ENCODE assay signal across 12 cellular contexts in genomic region chr6:43725643-43726580, GRCh38. TPM values are rescaled to one million over a fixed set of nuclear protein-coding genes. Genes with fewer than 3 reads are reported as not detected.
DNase-seq lines count a peak whose midpoint lies in the region; ATAC-seq, FAIRE-seq and TF ChIP-seq lines count a peak whose summit lies in the region.
"Had no signal": no experiment of that assay in that cellular context is flagged by ENCODE, and none has a peak within 500 bp of the region (broad histone marks: within the 10 kb centered on the region; RNA-seq: fewer than 3 reads in every experiment).

No MANE protein-coding gene starts in this region.

- in situ Hi-C loops in GM12878 (cut with MboI): no loop called here

- H4K20me1 ChIP-seq in Loucy (ENCODE audit: insufficient read depth, low read length, poor library complexity, severe bottlenecking) (no peaks in the 10 kb centered on the region), GM12878 (ENCODE audit: control insufficient read depth, insufficient read depth) (no peaks in the 10 kb centered on the region), osteoblast (ENCODE audit: insufficient read depth, low read length) (no peaks in the 10 kb centered on the region)

- no peak for TF ChIP-seq EP300 in GM12878 (IDR thresholded peaks at IDR 0.05; ENCODE audit: borderline replicate concordance in 1 of 2, control insufficient read depth in 1 of 2, low read depth in 2 of 2, low read length in 2 of 2)

- H3K4me1 ChIP-seq in Loucy (ENCODE audit: insufficient read depth, low read length, poor library complexity, severe bottlenecking) (peaks cover 20% of the 10 kb centered on the region), GM12878 (ENCODE audit: control insufficient read depth, insufficient read depth, low read length) (peaks cover 24% of the 10 kb centered on the region), osteoblast (ENCODE audit: insufficient read depth, low read length) (peaks cover 24% of the 10 kb centered on the region), adrenal gland (replicated peaks in 1 of 2) (no peaks in the 10 kb centered on the region)
- H3K4me1 ChIP-seq: left ventricle myocardium inferior had no signal

- intact Hi-C loops in GM12878 (cut with micrococcal nuclease; ENCODE audit: unreplicated experiment): loop anchor here (1.0 to 2.0 kb wide), 3 partner anchors 43 to 353 kb away; no protein-coding TSS in a partner anchor
- intact Hi-C loops in adrenal gland (cut with DNase I): loop anchor here (2.0 to 10.0 kb wide), 2 partner anchors 357 to 359 kb away; no protein-coding TSS in a partner anchor

- H3K9me3 ChIP-seq in Loucy (ENCODE audit: insufficient read depth, low read depth, low read length) (no peaks in the 10 kb centered on the region), GM12878 (replicated peaks; ENCODE audit: control insufficient read depth, insufficient read depth, low read length) (no peaks in the 10 kb centered on the region; the same call in 2 of the 3 replicates), osteoblast (ENCODE audit: low read depth, low read length) (no peaks in the 10 kb centered on the region), adrenal gland (replicated peaks in 1 of 3) (peaks cover 0 to 4% (median 0%) of the 10 kb centered on the region in 3 donors)

- H3K4me3 ChIP-seq in Loucy (ENCODE audit: low read length, poor library complexity, severe bottlenecking) (peak overlapping the region; percentile 53), GM12878 (no peak overlapping the region), osteoblast (ENCODE audit: insufficient read depth, low read length) (no peak overlapping the region), adrenal gland (no peak overlapping the region)
- H3K4me3 ChIP-seq: left ventricle myocardium inferior had no signal

- no peaks in the 10 kb centered on the region for H3K9me2 ChIP-seq in Loucy (replicated peaks; ENCODE audit: low read depth, low read length)

- TF ChIP-seq POLR2A in GM12891 (IDR thresholded peaks at IDR 0.05; ENCODE audit: low read depth, low read length) (no peak), GM12878 (IDR thresholded peaks at IDR 0.05; ENCODE audit: low read depth, low read length) (no peak), adrenal gland (IDR thresholded peaks at IDR 0.05) (no peak)

- peak overlapping the region; percentile 70; the same call in 1 of the 2 replicates for H3K27ac ChIP-seq in GM12878 (ENCODE audit: control insufficient read depth, insufficient read depth)
- H3K27ac ChIP-seq in osteoblast (ENCODE audit: low read depth, low read length): peak overlapping the region; percentile 46
- no peak overlapping the region for H3K27ac ChIP-seq in adrenal gland
- H3K27ac ChIP-seq: left ventricle myocardium inferior had no signal

- peak overlapping the region; percentile 53 for H2AFZ ChIP-seq in Loucy (ENCODE audit: low read length)
- H2AFZ ChIP-seq in GM12878 (ENCODE audit: control insufficient read depth, low read depth, low read length): peak overlapping the region; percentile 49; the same call in 1 of the 2 replicates
- no peak overlapping the region for H2AFZ ChIP-seq in osteoblast (ENCODE audit: low read length)

- H3K4me2 ChIP-seq in Loucy (ENCODE audit: low read depth, low read length, poor library complexity, severe bottlenecking) (peak overlapping the region; percentile 79), GM12878 (ENCODE audit: control insufficient read depth, insufficient read depth) (peak overlapping the region; percentile 91), osteoblast (ENCODE audit: insufficient read depth, low read length) (peak overlapping the region; percentile 60)

- SMC1A ChIA-PET in GM12878 (lab: Charles Lee; ENCODE audit: uncharacterized antibody, unreplicated experiment): interaction anchor here (0.8 to 5.8 kb wide), 15 partner anchors 11 to 354 kb away, joined by 3 to 87 read pairs (median 6); partner anchors contain the start of gene VEGFA

- TF ChIP-seq CTCF in Loucy (conservative IDR thresholded peaks at IDR 0.05; ENCODE audit: low read length) (no peak), GM12878 (IDR thresholded peaks at IDR 0.05 in 2 of 3, conservative IDR thresholded peaks at IDR 0.05 in 1 of 3; ENCODE audit: control insufficient read depth in 2 of 3, extremely low read depth in 1 of 3, insufficient read depth in 1 of 3, low read depth in 3 of 3, low read length in 3 of 3) (no peak), osteoblast (IDR thresholded peaks at IDR 0.05; ENCODE audit: extremely low read depth, low read depth, low read length) (no peak), adrenal gland (IDR thresholded peaks at IDR 0.05) (no peak)

- WGBS in GM12878 (ENCODE audit: insufficient coverage, insufficient replicate concordance, low lambda C conversion rate, missing lambda C conversion rate): 70% methylated on average over 7 of the region's 7 CpGs
- WGBS in adrenal gland, 4 donors: 73 to 90% (median 84%) methylated on average over 5 to 7 of the region's 7 CpGs

- H3K9ac ChIP-seq in Loucy (ENCODE audit: low read depth, low read length, poor library complexity, severe bottlenecking) (peak overlapping the region; percentile 74), GM12878 (ENCODE audit: control insufficient read depth, insufficient read depth, low read length) (no peak overlapping the region; the same call in 1 of the 2 replicates)

- CTCF ChIA-PET in GM12878 (lab: Yijun Ruan, JAX): interaction anchor here (0.9 to 5.1 kb wide), 15 partner anchors 12 to 353 kb away, joined by 3 to 102 read pairs (median 15); partner anchors contain the start of genes MRPS18A and VEGFA

- no peaks in the 10 kb centered on the region for H3K36me3 ChIP-seq in Loucy (ENCODE audit: insufficient read depth, low read length)
- H3K36me3 ChIP-seq in GM12878 (ENCODE audit: control insufficient read depth in 2 of 2, insufficient read depth in 2 of 2, low read length in 1 of 2): no peaks in the 10 kb centered on the region
- no peaks in the 10 kb centered on the region for H3K36me3 ChIP-seq in osteoblast (ENCODE audit: insufficient read depth, low read length)
- H3K36me3 ChIP-seq in adrenal gland (replicated peaks in 1 of 2): no peaks in the 10 kb centered on the region
- H3K36me3 ChIP-seq: left ventricle myocardium inferior had no signal

- H3F3A ChIP-seq in Loucy (ENCODE audit: low read depth): no peaks in the 10 kb centered on the region

- RAD21 ChIA-PET in GM12878 (lab: Charles Lee; ENCODE audit: unreplicated experiment): interaction anchor here (0.9 to 2.7 kb wide), 20 partner anchors 9 to 372 kb away, joined by 3 to 76 read pairs (median 8); partner anchors contain the start of genes GTPBP2 and VEGFA

- BruUV-seq in GM12878 (replicated peaks; lab: Mats Ljungman, UMichigan): no TSS peak

- DNase-seq in GM12891 (ENCODE audit: insufficient read length, low spot score): no peak
- DNase-seq in GM12878 (ENCODE audit: low read depth, low spot score): no peak
- DNase-seq in osteoblast (ENCODE audit: insufficient read length, low spot score, missing footprints): peak; percentile 62
- no peak for DNase-seq in NCI-H2171 (lab: John Stamatoyannopoulos, UW)
- DNase-seq in adrenal gland: no peak
- DNase-seq in NCI-H1694 (lab: John Stamatoyannopoulos, UW): no peak
- no peak for DNase-seq in globus pallidus (ENCODE audit: low spot score)
- DNase-seq: cerebellar nuclear complex, NCI-H2227 treated with DMSO at 0.1 percent for 48 hours had no signal

- FAIRE-seq in GM12891 (lab: Jason Lieb, UNC): peak; percentile 35
- FAIRE-seq in GM12878 (lab: Jason Lieb, UNC): no peak
- FAIRE-seq: frontal cortex had no signal

- TF ChIP-seq RAD21 in GM12878 (IDR thresholded peaks at IDR 0.05; ENCODE audit: insufficient read depth, low read depth, low read length): no peak

- no peaks in the 10 kb centered on the region for H3K27me3 ChIP-seq in Loucy (ENCODE audit: insufficient read depth, low read length, poor library complexity, severe bottlenecking)
- no peaks in the 10 kb centered on the region for H3K27me3 ChIP-seq in GM12878 (replicated peaks in 1 of 2; ENCODE audit: control insufficient read depth in 2 of 2, insufficient read depth in 2 of 2, low read length in 1 of 2)
- no peaks in the 10 kb centered on the region for H3K27me3 ChIP-seq in osteoblast (ENCODE audit: insufficient read depth, low read length)
- H3K27me3 ChIP-seq in adrenal gland: no peaks in the 10 kb centered on the region

- peak; percentile 3; the same call in 2 of the 3 replicates for ATAC-seq in GM12878

- POLR2A ChIA-PET in GM12878 (lab: Charles Lee): interaction anchor here (0.7 to 2.0 kb wide), 14 partner anchors 8 to 354 kb away, joined by 3 to 15 read pairs (median 4); partner anchors contain the start of gene VEGFA

- H3K79me2 ChIP-seq in Loucy (ENCODE audit: insufficient read depth, low read length): no peaks in the 10 kb centered on the region
- H3K79me2 ChIP-seq in GM12878 (ENCODE audit: control insufficient read depth, insufficient read depth, low read length): no peaks in the 10 kb centered on the region; the same call in 1 of the 2 replicates
- H3K79me2 ChIP-seq in osteoblast (ENCODE audit: insufficient read depth, low read length): no peaks in the 10 kb centered on the region

RNA-seq across cellular contexts. Expression of gene MRPS18A, which starts 38.3 kb away (rescaled TPM):
- 59.5 TPM for polyA plus RNA-seq in GM12891 (2012; ENCODE audit: low read depth, missing spikeins)
- total RNA-seq in GM12878 (2013; cell fraction: nucleolus; rRNA removed): 36.5 and 37.7 TPM in 2 replicates
- total RNA-seq in GM12878 (2014; rRNA removed) (99.5 and 105 TPM in 2 replicates), GM12878 (2014; rRNA removed; fragmentation: Illumina TruSeq; extraction: Trizol) (75.7 and 81.6 TPM in 2 replicates), GM12878 (2021) (65.3 and 66.3 TPM in 2 replicates), osteoblast (27.5 and 30.4 TPM in 2 replicates), adrenal gland (10 to 100 TPM; 47.8 to 64.8 (median 52.0) TPM)
- 41.9 TPM for polyA plus RNA-seq in GM12878 (2011; ENCODE audit: low read depth)
- polyA plus RNA-seq in GM12878 (2011; rRNA removed) (48.9 and 85.2 TPM in 2 replicates), GM12878 (2014; fragmentation: Illumina TruSeq; extraction: Trizol) (67.3 and 104 TPM in 2 replicates), GM12878 (2014; fragmentation: Nextera tagmentation; extraction: Ambion mirVana) (100 to 1,000 TPM; 105 to 158 TPM), GM12878 (2014; rRNA removed) (99.7 and 112 TPM in 2 replicates), GM12878 (2016; fragmentation: Nextera tagmentation; extraction: Ambion mirVana) (10 to 100 TPM; 88.6 to 97.8 TPM), adrenal gland (10 to 100 TPM; 24.8 to 75.1 (median 33.1) TPM)
- 144 and 169 TPM in 2 replicates for polyA plus RNA-seq in GM12878 (2011; cell fraction: cytosol; rRNA removed)
- polyA plus RNA-seq in GM12878 (2011; cell fraction: nucleus; rRNA removed): 63.9 and 64.8 TPM in 2 replicates
- 53.4 and 54.2 TPM in 2 replicates for polyA plus RNA-seq in GM12878 (2012)
- 74.5 and 122 TPM in 2 replicates for polyA minus RNA-seq in GM12878 (2011; rRNA and poly(A)+ RNA removed)
- polyA minus RNA-seq in GM12878 (2011; cell fraction: cytosol; rRNA and poly(A)+ RNA removed): 24.2 and 25.2 TPM in 2 replicates
- polyA minus RNA-seq in GM12878 (2011; cell fraction: nucleus; rRNA and poly(A)+ RNA removed): 24.8 and 35.4 TPM in 2 replicates

RNA-seq across cellular contexts. Expression of gene VEGFA, which starts 44.1 kb away (rescaled TPM):
- polyA plus RNA-seq in GM12891 (2012; ENCODE audit: low read depth, missing spikeins): 29.7 TPM
- total RNA-seq in GM12878 (2013; cell fraction: nucleolus; rRNA removed): 183 and 202 TPM in 2 replicates
- total RNA-seq in GM12878 (2014; rRNA removed) (23.2 and 26.8 TPM in 2 replicates), GM12878 (2014; rRNA removed; fragmentation: Illumina TruSeq; extraction: Trizol) (11.1 and 11.4 TPM in 2 replicates), GM12878 (2021) (24.5 and 29.5 TPM in 2 replicates), osteoblast (152 and 193 TPM in 2 replicates), adrenal gland (100 to 1,000 TPM in 3 of 8 donors, 10 to 100 TPM in 5; 31.5 to 343 (median 67.0) TPM)
- 53.3 TPM for polyA plus RNA-seq in GM12878 (2011; ENCODE audit: low read depth)
- polyA plus RNA-seq in GM12878 (2011; rRNA removed) (86.0 and 140 TPM in 2 replicates), GM12878 (2014; fragmentation: Illumina TruSeq; extraction: Trizol) (18.1 and 22.4 TPM in 2 replicates), GM12878 (2014; fragmentation: Nextera tagmentation; extraction: Ambion mirVana) (1 to 10 TPM; 2.9 to 4.3 TPM), GM12878 (2014; rRNA removed) (25.6 and 27.2 TPM in 2 replicates), GM12878 (2016; fragmentation: Nextera tagmentation; extraction: Ambion mirVana) (1 to 10 TPM in 1 of 2 experiments, under 1 TPM in 1; 0.96 to 1.3 TPM), adrenal gland (100 to 1,000 TPM in 2 of 3 donors, 10 to 100 TPM in 1; 89.5 to 146 (median 129) TPM)
- 139 and 149 TPM in 2 replicates for polyA plus RNA-seq in GM12878 (2011; cell fraction: cytosol; rRNA removed)
- polyA plus RNA-seq in GM12878 (2011; cell fraction: nucleus; rRNA removed): 331 and 548 TPM in 2 replicates
- 77.6 and 104 TPM in 2 replicates for polyA plus RNA-seq in GM12878 (2012)
- 232 and 237 TPM in 2 replicates for polyA minus RNA-seq in GM12878 (2011; rRNA and poly(A)+ RNA removed)
- 38.4 and 39.6 TPM in 2 replicates for polyA minus RNA-seq in GM12878 (2011; cell fraction: cytosol; rRNA and poly(A)+ RNA removed)
- polyA minus RNA-seq in GM12878 (2011; cell fraction: nucleus; rRNA and poly(A)+ RNA removed): 127 and 145 TPM in 2 replicates

Comparison
In these comparisons a context has a peak if more than half of its experiments do, and no peak if none do; other contexts are left out.
1. H3K27ac ChIP-seq: peak in GM12878 (single experiment) and osteoblast (single experiment); none in adrenal gland (0 of 5).
2. Peak in every context shown above with its lines, with median percentiles within 50 percentile points of each other: H3K4me2 ChIP-seq.